ENCODE assay signal across 25 cellular contexts in the genomic region with DNA sequence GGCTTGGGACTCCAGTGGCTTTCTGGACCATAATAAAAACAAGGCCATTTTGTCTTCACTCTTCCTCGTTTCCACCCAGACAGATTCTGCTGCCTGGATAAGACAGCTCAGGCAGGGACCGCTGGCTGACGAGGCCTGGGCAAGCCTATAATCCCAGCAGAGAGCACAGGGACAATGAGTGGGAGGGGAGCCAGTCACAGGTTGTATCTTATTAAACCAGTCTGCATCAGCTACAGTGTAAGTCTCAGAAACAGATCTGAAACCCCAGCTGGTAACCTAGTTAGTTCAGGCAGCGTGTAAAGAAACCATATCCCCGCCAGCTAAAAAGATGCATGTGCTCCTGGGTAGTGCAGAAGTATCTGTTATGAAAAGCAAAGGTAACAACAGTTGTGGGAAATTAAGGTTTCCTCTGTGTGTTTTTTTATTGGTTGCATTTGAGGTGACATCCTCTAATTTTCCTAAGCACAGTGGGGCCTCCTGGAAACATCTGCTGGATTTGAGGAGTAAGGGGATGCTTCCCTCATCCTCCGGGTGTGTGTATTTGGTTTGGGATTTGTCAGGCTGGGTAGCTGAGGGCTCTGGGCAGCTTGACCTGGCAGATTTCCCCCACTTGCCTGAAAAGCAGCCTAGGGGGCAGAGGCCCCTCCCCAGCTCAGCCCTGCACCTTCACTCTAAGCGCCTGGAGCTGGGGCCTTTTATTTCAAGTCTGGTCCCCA. TPM values are rescaled to one million over a fixed set of nuclear protein-coding genes. Genes with fewer than 3 reads are reported as not detected.
DNase-seq lines count a peak whose midpoint lies in the region; ATAC-seq lines count a peak whose summit lies in the region.
"Had no signal": no experiment of that assay in that cellular context is flagged by ENCODE, and none has a peak within 500 bp of the region (broad histone marks: within the 10 kb centered on the region; RNA-seq: fewer than 3 reads in every experiment).

No MANE protein-coding gene starts in this region.

- no peak overlapping the region for H4K8ac ChIP-seq in neuronal stem cell (ENCODE audit: low read depth, low read length)

- no peaks in the 10 kb centered on the region for H3K27me3 ChIP-seq in neuronal stem cell (ENCODE audit: control insufficient read depth in 3 of 3, insufficient read depth in 3 of 3, low read depth in 1 of 3, low read length in 3 of 3)
- H3K27me3 ChIP-seq: sigmoid colon had no signal

- ATAC-seq in HG03095 (IDR thresholded peaks at IDR 0.05; ENCODE audit: unreplicated experiment) = no peak
- ATAC-seq: activated CD4-positive, alpha-beta T cell treated with anti-CD3 and anti-CD28 coated beads for 36 hours; activated naive CD8-positive, alpha-beta T cell treated with anti-CD3 and anti-CD28 coated beads, Interleukin-2, amount 50 U/mL, for 24 hours; psoas muscle had no signal

- H2BK120ac ChIP-seq in neuronal stem cell (ENCODE audit: low read depth, low read length) = no peak overlapping the region

- no peak overlapping the region for H2AFZ ChIP-seq in neuronal stem cell (ENCODE audit: low read length)
- H2AFZ ChIP-seq: GM23248 had no signal

- H3K14ac ChIP-seq in neuronal stem cell (ENCODE audit: low read length) = no peak overlapping the region

- no peak overlapping the region for H3K9ac ChIP-seq in neuronal stem cell (ENCODE audit: low read depth, low read length, poor library complexity)
- H3K9ac ChIP-seq: GM23248 had no signal

- peak; percentile 13 for DNase-seq in NCI-H146 (lab: John Stamatoyannopoulos, UW)
- no peak for DNase-seq in NCI-H146 treated with DMSO at 0.1 percent for 48 hours (lab: John Stamatoyannopoulos, UW; ENCODE audit: unreplicated experiment)
- DNase-seq in NCI-H1092 (lab: John Stamatoyannopoulos, UW) = peak; percentile 61
- DNase-seq in NCI-H82 treated with DMSO at 0.1 percent for 48 hours (lab: John Stamatoyannopoulos, UW; ENCODE audit: unreplicated experiment) = peak; percentile 95
- DNase-seq in neuronal stem cell (ENCODE audit: low spot score) = no peak
- no peak for DNase-seq in anterior cingulate cortex (lab: John Stamatoyannopoulos, UW)
- DNase-seq in stimulated activated CD4-positive, alpha-beta T cell treated with anti-CD3 and anti-CD28 coated beads, Interleukin-4, amount 100 ng/mL, for 1 hour = no peak
- DNase-seq: 8988T; activated CD4-positive, alpha-beta T cell treated with anti-CD3 and anti-CD28 coated beads for 36 hours; activated CD8-positive, alpha-beta memory T cell treated with anti-CD3 and anti-CD28 coated beads for 24 hours; activated naive CD8-positive, alpha-beta T cell treated with anti-CD3 and anti-CD28 coated beads, Interleukin-2, amount 50 U/mL, for 24 hours; activated T-cell treated with anti-CD3 and anti-CD28 coated beads, Interleukin-2, amount 50 U/mL, for 1 hour; DMS 273 treated with DMSO at 0.1 percent for 48 hours; GM23248; left ventricle myocardium inferior; naive B cell; NCI-H2081; nucleus accumbens; psoas muscle; sigmoid colon; stimulated activated naive CD4-positive, alpha-beta T cell had no signal

- WGBS in neuronal stem cell (ENCODE audit: extremely low coverage in 2 of 2, insufficient read length in 2 of 2, insufficient replicate concordance in 1 of 2), 2 donors = no CpG with 5 or more reads among the region's 7 CpGs

- H3K4me2 ChIP-seq in neuronal stem cell (ENCODE audit: insufficient read depth, low read length, poor library complexity, severe bottlenecking) = no peak overlapping the region

- H2BK12ac ChIP-seq in neuronal stem cell (ENCODE audit: low read length) = peak overlapping the region; percentile 14

- no peak overlapping the region for H3K23ac ChIP-seq in neuronal stem cell (ENCODE audit: low read depth, low read length, poor library complexity)

- no peaks in the 10 kb centered on the region for H3K36me3 ChIP-seq in neuronal stem cell (replicated peaks in 1 of 2; ENCODE audit: control insufficient read depth in 2 of 2, insufficient read depth in 2 of 2, low read length in 2 of 2)
- H3K36me3 ChIP-seq: sigmoid colon had no signal

- H3K79me1 ChIP-seq in neuronal stem cell (ENCODE audit: low read depth, low read length) = no peaks in the 10 kb centered on the region

- peak overlapping the region; percentile 50 for H3K18ac ChIP-seq in neuronal stem cell (ENCODE audit: low read length)

- H2BK15ac ChIP-seq in neuronal stem cell (ENCODE audit: low read length) = peak overlapping the region; percentile 9

- no peak overlapping the region for H3K4ac ChIP-seq in neuronal stem cell (ENCODE audit: low read length)

- no peak overlapping the region for H4K91ac ChIP-seq in neuronal stem cell (ENCODE audit: low read depth, low read length, poor library complexity)

- H2BK5ac ChIP-seq in neuronal stem cell (ENCODE audit: low read length) = no peak overlapping the region

- no peak overlapping the region for H2AK5ac ChIP-seq in neuronal stem cell (ENCODE audit: low read depth, low read length)

- H3K27ac ChIP-seq in neuronal stem cell (replicated peaks; ENCODE audit: low read length) = peak overlapping the region; percentile 40
- H3K27ac ChIP-seq: GM23248, left ventricle myocardium inferior, psoas muscle, RWPE1, sigmoid colon, SK-N-MC had no signal

- H3K9me3 ChIP-seq in neuronal stem cell (replicated peaks in 1 of 2; ENCODE audit: control insufficient read depth in 2 of 2, insufficient read depth in 1 of 2, low read depth in 1 of 2, low read length in 2 of 2) = peaks cover 0 to 2% of the 10 kb centered on the region in 2 donors

- H3K4me3 ChIP-seq in neuronal stem cell (ENCODE audit: low read length in 2 of 2) = no peak overlapping the region
- H3K4me3 ChIP-seq: GM23248, left ventricle myocardium inferior, psoas muscle, sigmoid colon, SK-N-MC had no signal

- peaks cover 3 to 25% of the 10 kb centered on the region in 2 donors for H3K4me1 ChIP-seq in neuronal stem cell (ENCODE audit: control insufficient read depth in 2 of 2, insufficient read depth in 1 of 2, low read depth in 1 of 2, low read length in 2 of 2)
- H3K4me1 ChIP-seq: left ventricle myocardium inferior, psoas muscle, sigmoid colon had no signal

RNA-seq across cellular contexts. Expression of a gene that starts 15.2 kb away (rescaled TPM):
- polyA plus RNA-seq in neuronal stem cell (2013, experiment 1 of 2) = 3.0 TPM
- 2.9 TPM for polyA plus RNA-seq in neuronal stem cell (2013, experiment 2 of 2)
- polyA plus RNA-seq: GM23248, sigmoid colon, urinary bladder had no signal

RNA-seq across cellular contexts. Expression of a gene that starts 47.3 kb away (rescaled TPM):
- 21.1 TPM for polyA plus RNA-seq in neuronal stem cell (2013, experiment 1 of 2)
- 23.3 TPM for polyA plus RNA-seq in neuronal stem cell (2013, experiment 2 of 2)

Comparison
In these comparisons a context has a peak if more than half of its experiments do, and no peak if none do; other contexts are left out.
1. DNase-seq: peak in NCI-H146 (single experiment), NCI-H1092 (single experiment) and NCI-H82 treated with DMSO at 0.1 percent for 48 hours (single experiment); none in NCI-H146 treated with DMSO at 0.1 percent for 48 hours (single experiment), neuronal stem cell (single experiment), anterior cingulate cortex (0 of 58) and stimulated activated CD4-positive, alpha-beta T cell treated with anti-CD3 and anti-CD28 coated beads, Interleukin-4, amount 100 ng/mL, for 1 hour (single experiment).